Comparison of ENCODE assay signal across 19 cellular contexts in the genomic region with DNA sequence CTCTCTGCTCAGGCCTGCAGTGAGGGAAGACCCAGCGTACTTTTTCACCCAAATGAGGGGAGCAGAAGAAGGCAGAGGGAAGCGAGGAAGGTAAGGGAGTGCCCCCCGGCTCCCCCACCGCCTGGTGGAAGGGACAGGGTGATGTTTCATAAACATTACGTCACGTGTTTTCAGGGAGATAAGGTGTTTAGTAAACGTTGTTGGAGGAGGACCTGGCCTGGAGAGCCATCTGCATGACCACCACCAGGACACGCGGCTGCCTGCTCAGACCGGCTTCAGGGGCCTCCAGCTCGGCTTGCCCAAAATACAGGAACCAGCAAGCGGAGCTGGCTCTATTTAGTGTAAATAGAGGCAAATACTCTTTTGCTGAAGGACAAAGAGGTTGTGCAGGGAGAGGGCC. TPM values are rescaled to one million over a fixed set of nuclear protein-coding genes. Genes with fewer than 3 reads are reported as not detected.
DNase-seq lines count a peak whose midpoint lies in the region; ATAC-seq and TF ChIP-seq lines count a peak whose summit lies in the region.
"Had no signal": no experiment of that assay in that cellular context is flagged by ENCODE, and none has a peak within 500 bp of the region (broad histone marks: within the 10 kb centered on the region; RNA-seq: fewer than 3 reads in every experiment).

No MANE protein-coding gene starts in this region.

- no peaks in the 10 kb centered on the region for H3F3A ChIP-seq in GM23338 (replicated peaks; ENCODE audit: low read depth)

- H3K4me1 Mint-ChIP-seq in GM23338 (peaks cover 14% of the 10 kb centered on the region), chondrocyte (ENCODE audit: low read depth) (no peaks in the 10 kb centered on the region), neural crest cell (no peaks in the 10 kb centered on the region)
- H3K4me1 Mint-ChIP-seq: CD4-positive, alpha-beta memory T cell had no signal

- no peaks in the 10 kb centered on the region for H3K36me3 ChIP-seq in GM23338 (ENCODE audit: insufficient read depth)

- peaks cover 5% of the 10 kb centered on the region for H3K27me3 Mint-ChIP-seq in GM23338 (ENCODE audit: insufficient read depth, low read depth, poor library complexity)
- H3K27me3 Mint-ChIP-seq in chondrocyte (ENCODE audit: low read depth) = peaks cover 37% of the 10 kb centered on the region
- H3K27me3 Mint-ChIP-seq in neural crest cell (ENCODE audit: low read depth) = no peaks in the 10 kb centered on the region

- H3K27me3 ChIP-seq in GM23338 (ENCODE audit: insufficient read depth) = no peaks in the 10 kb centered on the region

- no peaks in the 10 kb centered on the region for H3K79me2 ChIP-seq in GM23338 (replicated peaks; ENCODE audit: insufficient read depth)

- TF ChIP-seq CTCF in GM23338 (conservative IDR thresholded peaks at IDR 0.05; ENCODE audit: low read depth in 2 of 2) (no peak), chondrocyte (IDR thresholded peaks at IDR 0.05) (no peak), neural crest cell (conservative IDR thresholded peaks at IDR 0.05) (no peak)

- H3K4me1 ChIP-seq in GM23338 (ENCODE audit: insufficient read depth) = peaks cover 9% of the 10 kb centered on the region

- H4K20me1 ChIP-seq in GM23338 (replicated peaks; ENCODE audit: insufficient read depth) = no peaks in the 10 kb centered on the region

- H3K36me3 Mint-ChIP-seq in GM23338 (ENCODE audit: low read depth) (no peaks in the 10 kb centered on the region), chondrocyte (ENCODE audit: low read depth) (no peaks in the 10 kb centered on the region), neural crest cell (ENCODE audit: low read depth) (no peaks in the 10 kb centered on the region)
- H3K36me3 Mint-ChIP-seq: CD4-positive, alpha-beta memory T cell had no signal

- DNase-seq in ELF-1 (ENCODE audit: low read depth, low spot score) (peak; percentile 90), GM23338 (ENCODE audit: low spot score) (no peak), chondrocyte (ENCODE audit: low spot score) (no peak), neural crest cell (ENCODE audit: low read depth, low spot score) (no peak), SHP77 treated with DMSO at 0.1 percent for 48 hours (lab: John Stamatoyannopoulos, UW) (no peak)
- DNase-seq: C1 segment of cervical spinal cord; Calu3; CD4-positive, alpha-beta memory T cell; COR-L47; DMS53; DMS79 treated with DMSO at 0.1 percent for 48 hours; H7 had no signal

- no peak overlapping the region for H3K4me3 Mint-ChIP-seq in GM23338
- H3K4me3 Mint-ChIP-seq in chondrocyte (ENCODE audit: unreplicated experiment) = no peak overlapping the region
- no peak overlapping the region for H3K4me3 Mint-ChIP-seq in neural crest cell
- H3K4me3 Mint-ChIP-seq: CD4-positive, alpha-beta memory T cell had no signal

- H3K4me2 ChIP-seq in GM23338 = no peak overlapping the region

- H3K9me2 ChIP-seq in GM23338 (ENCODE audit: insufficient read depth) = peaks cover 4% of the 10 kb centered on the region; the same call in 1 of the 2 replicates

- ATAC-seq in GM23338 (no peak), HG03196 (IDR thresholded peaks at IDR 0.05; ENCODE audit: unreplicated experiment) (no peak), GM19452 (IDR thresholded peaks at IDR 0.05; ENCODE audit: unreplicated experiment) (no peak), GM18870 (IDR thresholded peaks at IDR 0.05; ENCODE audit: unreplicated experiment) (no peak)

- no peak overlapping the region for H3K27ac ChIP-seq in GM23338 (ENCODE audit: low read depth)

- H3K9me3 Mint-ChIP-seq in GM23338 (no peaks in the 10 kb centered on the region), chondrocyte (ENCODE audit: low read depth) (peaks cover 7% of the 10 kb centered on the region), neural crest cell (peaks cover 4% of the 10 kb centered on the region)
- H3K9me3 Mint-ChIP-seq: CD4-positive, alpha-beta memory T cell had no signal

- H3K4me3 ChIP-seq in GM23338 = no peak overlapping the region

- H2AFZ ChIP-seq in GM23338 = 0 out of 2 replicates have a peak overlapping the region, but pooled peaks have one; percentile 59

- peak overlapping the region; percentile 38; the same call in 1 of the 2 replicates for H3K27ac Mint-ChIP-seq in GM23338
- peak overlapping the region; percentile 18 for H3K27ac Mint-ChIP-seq in chondrocyte (ENCODE audit: unreplicated experiment)
- peak overlapping the region; percentile 76 for H3K27ac Mint-ChIP-seq in neural crest cell (ENCODE audit: unreplicated experiment)
- H3K27ac Mint-ChIP-seq: CD4-positive, alpha-beta memory T cell had no signal

TF ChIP-seq in GM23338, 12 proteins besides CTCF, POLR2A, EP300 and RAD21:
- TF ChIP-seq STAT1 (IDR thresholded peaks at IDR 0.05; ENCODE audit: unreplicated experiment) = no peak
TF ChIP-seq in GM23338: peak in this region for 0.

RNA-seq across cellular contexts. Expression of gene C5orf58, which starts 40.0 kb away (rescaled TPM):
- total RNA-seq in GM23338 (2014; rRNA removed; shearing (Covaris generic)) = 1.0 TPM in 1 of 2 replicates, not detected in the other
- 9.1 and 10.8 TPM in 2 replicates for polyA plus RNA-seq in GM23338 (2016; fragmentation: Nextera tagmentation; extraction: Ambion mirVana)
- total RNA-seq in chondrocyte (not detected in 3 replicates), neural crest cell (not detected in 2 replicates)
- total RNA-seq: A172; A673; Calu3; CD4-positive, alpha-beta memory T cell; Daoy had no signal
- polyA plus RNA-seq: BJ had no signal

Comparison
In these comparisons a context has a peak if more than half of its experiments do, and no peak if none do; other contexts are left out.
1. H3K27ac Mint-ChIP-seq: peak in every context shown above with its lines; median percentile 76 in neural crest cell; 38 in GM23338; 18 in chondrocyte.